In genomic region chr14:94009767-94010166, GRCh38 we compare ENCODE assay signal across 11 cellular contexts. TPM values are rescaled to one million over a fixed set of nuclear protein-coding genes. Genes with fewer than 3 reads are reported as not detected.
DNase-seq lines count a peak whose midpoint lies in the region; ATAC-seq and TF ChIP-seq lines count a peak whose summit lies in the region.
"Had no signal": no experiment of that assay in that cellular context is flagged by ENCODE, and none has a peak within 500 bp of the region (broad histone marks: within the 10 kb centered on the region; RNA-seq: fewer than 3 reads in every experiment).

No MANE protein-coding gene starts in this region.

- TF ChIP-seq POLR2A in breast epithelium (IDR thresholded peaks at IDR 0.05) (no peak), thyroid gland (IDR thresholded peaks at IDR 0.05) (no peak)

- TF ChIP-seq CTCF in MCF 10A (IDR thresholded peaks at IDR 0.05; ENCODE audit: unreplicated experiment): no peak
- TF ChIP-seq CTCF in breast epithelium (IDR thresholded peaks at IDR 0.05): no peak
- peak in 1 of 6 experiments; percentile 18 for TF ChIP-seq CTCF in thyroid gland (IDR thresholded peaks at IDR 0.05)
- no peak for TF ChIP-seq CTCF in dorsolateral prefrontal cortex (IDR thresholded peaks at IDR 0.05 in 54 of 56, conservative IDR thresholded peaks at IDR 0.05 in 2 of 56; ENCODE audit: low read depth in 1 of 56, partially characterized antibody in 56 of 56)

- no peaks in the 10 kb centered on the region for H3K27me3 Mint-ChIP-seq in MCF 10A (ENCODE audit: insufficient read depth, unreplicated experiment)

- H3K4me3 ChIP-seq in breast epithelium: no peak overlapping the region
- no peak overlapping the region for H3K4me3 ChIP-seq in thyroid gland (replicated peaks in 1 of 3)
- no peak overlapping the region for H3K4me3 ChIP-seq in dorsolateral prefrontal cortex

- BruUV-seq in MCF 10A (replicated peaks; lab: Mats Ljungman, UMichigan): no TSS peak

- ATAC-seq in HG03025 (IDR thresholded peaks at IDR 0.05; ENCODE audit: low FRiP score, unreplicated experiment): peak; percentile 56

- DNase-seq in MCF 10A (ENCODE audit: unreplicated experiment) (peak; percentile 61), breast epithelium (ENCODE audit: low spot score in 2 of 2) (no peak), amniotic stem cell (lab: John Stamatoyannopoulos, UW) (peak; percentile 10), thyroid gland (peak; percentile 65 to 72), cerebellum (ENCODE audit: low spot score) (no peak), dorsolateral prefrontal cortex (no peak), NCI-H510A treated with DMSO at 0.1 percent for 48 hours (lab: John Stamatoyannopoulos, UW) (no peak)
- DNase-seq: brain microvascular endothelial cell had no signal

- 13 to 19% methylated on average over 4 of the region's 4 CpGs for WGBS in thyroid gland, 2 donors

- CTCF ChIA-PET in MCF 10A (lab: Yijun Ruan, JAX): interaction anchor here (1.2 to 1.7 kb wide), 3 partner anchors 10 to 127 kb away, joined by 5 read pairs; no protein-coding TSS in a partner anchor

- H3K36me3 Mint-ChIP-seq in MCF 10A (ENCODE audit: insufficient read depth, unreplicated experiment): no peaks in the 10 kb centered on the region

- no peaks in the 10 kb centered on the region for H3K4me1 ChIP-seq in breast epithelium
- no peaks in the 10 kb centered on the region for H3K4me1 ChIP-seq in thyroid gland

- H3K27me3 ChIP-seq in breast epithelium (no peaks in the 10 kb centered on the region), thyroid gland (no peaks in the 10 kb centered on the region), dorsolateral prefrontal cortex (peaks cover 0 to 23% (median 0%) of the 10 kb centered on the region in 45 donors)

- H3K27ac ChIP-seq in breast epithelium (no peak overlapping the region), thyroid gland (peak overlapping the region in 1 of 3 donors; percentile 42), dorsolateral prefrontal cortex (no peak overlapping the region)
- H3K27ac ChIP-seq: brain microvascular endothelial cell had no signal

- intact Hi-C loops in MCF 10A (cut with micrococcal nuclease) (no loop called here), breast epithelium (cut with DNase I; ENCODE audit: low total_unique reads) (no loop called here), thyroid gland (cut with DNase I) (no loop called here), dorsolateral prefrontal cortex (cut with DNase I) (no loop called here)

- H3K27ac Mint-ChIP-seq in MCF 10A (ENCODE audit: low read depth, unreplicated experiment): no peak overlapping the region

- H3K9me3 Mint-ChIP-seq in MCF 10A (ENCODE audit: unreplicated experiment): no peaks in the 10 kb centered on the region

- no peak overlapping the region for H3K4me3 Mint-ChIP-seq in MCF 10A (ENCODE audit: unreplicated experiment)

- peaks cover 14% of the 10 kb centered on the region for H3K4me1 Mint-ChIP-seq in MCF 10A (ENCODE audit: insufficient read depth, unreplicated experiment)

- POLR2A ChIA-PET in MCF 10A (lab: Yijun Ruan, JAX): no interaction called here

- H3K36me3 ChIP-seq in breast epithelium (no peaks in the 10 kb centered on the region), thyroid gland (no peaks in the 10 kb centered on the region)
- H3K36me3 ChIP-seq: brain microvascular endothelial cell had no signal

- H3K9me3 ChIP-seq in breast epithelium (no peaks in the 10 kb centered on the region), thyroid gland (no peaks in the 10 kb centered on the region)

RNA-seq across cellular contexts. Expression of gene CCDC197, which starts 12.7 kb away (rescaled TPM):
- not detected in 2 replicates for total RNA-seq in MCF 10A (2022)
- not detected for total RNA-seq in breast epithelium
- not detected for total RNA-seq in thyroid gland
- total RNA-seq in cerebellum: not detected
- total RNA-seq in dorsolateral prefrontal cortex: under 1 TPM in 2 of 120 experiments, not detected in 118; 0.38 to 0.95 TPM
- total RNA-seq: lower leg skin, SK-MEL-5 had no signal

RNA-seq across cellular contexts. Expression of gene OTUB2, which starts 16.4 kb away (rescaled TPM):
- total RNA-seq in MCF 10A (2022) (1.2 and 1.8 TPM in 2 replicates), breast epithelium (1 to 10 TPM in 1 of 3 donors, under 1 TPM in 2; 0.64 to 1.6 (median 0.73) TPM), thyroid gland (1 to 10 TPM in 1 of 4 donors, under 1 TPM in 2, not detected in 1; 0.45 to 1.2 (median 0.54) TPM), cerebellum (6.3 TPM), dorsolateral prefrontal cortex (1 to 10 TPM in 117 of 120 experiments, under 1 TPM in 3; 0.49 to 4.7 (median 2.3) TPM)

RNA-seq across cellular contexts. Expression of gene ASB2, which starts 33.4 kb away (rescaled TPM):
- not detected in 2 replicates for total RNA-seq in MCF 10A (2022)
- 1 to 10 TPM in 2 of 3 donors, not detected in 1; 1.3 to 2.0 TPM for total RNA-seq in breast epithelium
- total RNA-seq in thyroid gland: 1 to 10 TPM in 1 of 4 donors, under 1 TPM in 2, not detected in 1; 0.67 to 3.8 (median 0.79) TPM
- 0.54 TPM for total RNA-seq in cerebellum
- 10 to 100 TPM in 40 of 120 experiments, 1 to 10 TPM in 80; 1.7 to 20.6 (median 8.5) TPM for total RNA-seq in dorsolateral prefrontal cortex

Comparison
In these comparisons a context has a peak if more than half of its experiments do, and no peak if none do; other contexts are left out.
1. DNase-seq: peak in MCF 10A (single experiment), amniotic stem cell (single experiment) and thyroid gland (2 of 2); none in breast epithelium (0 of 2), cerebellum (single experiment), dorsolateral prefrontal cortex (0 of 10) and NCI-H510A treated with DMSO at 0.1 percent for 48 hours (single experiment).